ENCODE assay signal across 14 cellular contexts in the genomic region with DNA sequence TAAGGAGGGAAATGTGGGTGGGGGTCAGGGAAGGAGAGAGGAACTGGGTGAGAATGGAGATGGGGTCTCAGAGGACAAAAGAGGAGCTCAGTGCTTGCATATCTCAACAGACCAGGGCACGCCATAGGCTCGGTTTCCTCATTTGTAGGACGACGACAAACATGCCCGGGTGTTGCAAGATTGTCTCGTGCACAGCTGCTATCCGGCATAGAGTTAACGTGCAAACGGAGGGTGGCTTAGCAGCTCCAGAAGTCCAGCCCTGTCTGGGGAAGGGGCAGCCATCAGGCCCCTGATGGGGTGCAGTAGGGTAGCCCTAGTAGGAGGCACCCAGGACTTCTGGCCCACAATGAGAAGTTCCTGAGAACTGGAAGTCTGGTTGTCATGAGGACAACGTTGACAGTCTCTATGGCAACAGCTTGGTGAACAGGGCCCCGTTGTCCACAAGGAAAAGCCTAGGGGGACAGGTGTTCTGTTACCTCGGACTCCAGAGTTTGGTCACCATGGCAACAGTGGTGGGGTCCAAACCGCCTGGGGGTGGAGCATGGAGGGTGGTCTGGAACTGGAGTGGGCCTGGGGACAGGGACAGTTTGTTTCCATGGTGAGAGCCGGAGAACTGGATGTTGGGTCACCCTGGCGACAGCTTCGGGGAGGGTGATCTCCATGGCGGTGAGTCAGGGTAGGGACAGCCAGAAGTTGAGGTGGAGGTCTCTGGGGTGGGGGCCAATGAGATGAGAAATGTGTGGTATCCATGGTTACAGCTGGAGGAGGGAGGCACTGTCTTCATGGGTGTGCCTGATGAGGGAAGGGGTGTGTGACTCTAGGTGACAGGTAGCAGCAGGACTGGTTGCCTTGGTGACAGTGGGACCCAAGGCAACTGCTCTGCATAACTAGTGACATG. TPM values are rescaled to one million over a fixed set of nuclear protein-coding genes. Genes with fewer than 3 reads are reported as not detected.
A peak's percentile ranks its signal among the peaks of the same experiment; 100 is the strongest.
DNase-seq lines count a peak whose midpoint lies in the region; ATAC-seq, FAIRE-seq and TF ChIP-seq lines count a peak whose summit lies in the region.
"Had no signal": no experiment of that assay in that cellular context is flagged by ENCODE, and none has a peak within 500 bp of the region (broad histone marks: within the 10 kb centered on the region; RNA-seq: fewer than 3 reads in every experiment).

No MANE protein-coding gene starts in this region.

- POLR2A ChIA-PET in A549 (lab: Yijun Ruan, JAX) = no interaction called here
- POLR2A ChIA-PET in CD8-positive, alpha-beta T cell (lab: Charles Lee) = no interaction called here

- CTCF ChIA-PET in A549 (lab: Yijun Ruan, JAX) = no interaction called here
- CTCF ChIA-PET in CD8-positive, alpha-beta T cell (lab: Charles Lee) = no interaction called here

- DNase-seq in A549 (ENCODE audit: low read depth in 1 of 2, low spot score in 1 of 2) = peak in 1 of 2 experiments; percentile 40
- peak; percentile 70 for DNase-seq in GM23338 (ENCODE audit: low spot score)
- DNase-seq in NCI-H748 (lab: John Stamatoyannopoulos, UW; ENCODE audit: unreplicated experiment) = peak; percentile 89
- no peak for DNase-seq in activated CD8-positive, alpha-beta memory T cell treated with anti-CD3 and anti-CD28 coated beads, Interleukin-2, amount 50 U/mL, for 48 hours
- no peak for DNase-seq in CD8-positive, alpha-beta T cell
- no peak for DNase-seq in superior temporal gyrus (ENCODE audit: extremely low spot score)
- DNase-seq in upper lobe of right lung = no peak
- DNase-seq: colonic mucosa, NCI-H1436, right cardiac atrium had no signal

- no peak for FAIRE-seq in A549 (lab: Jason Lieb, UNC)
- FAIRE-seq: TTC549 had no signal

- H2AFZ ChIP-seq in GM23338 = no peak overlapping the region

- H3K4me1 ChIP-seq in A549 (no peaks in the 10 kb centered on the region), GM23338 (ENCODE audit: insufficient read depth) (peaks cover 6% of the 10 kb centered on the region; the same call in 1 of the 2 replicates), ectodermal cell (ENCODE audit: control insufficient read depth, insufficient read depth, low read length) (peaks cover 8% of the 10 kb centered on the region), upper lobe of right lung (no peaks in the 10 kb centered on the region)
- no peaks in the 10 kb centered on the region for H3K4me1 ChIP-seq in CD8-positive, alpha-beta T cell (ENCODE audit: insufficient read depth, low read length)
- H3K4me1 ChIP-seq: colonic mucosa had no signal

- peaks cover 29% of the 10 kb centered on the region for H3K36me3 Mint-ChIP-seq in GM23338 (ENCODE audit: low read depth)
- no peaks in the 10 kb centered on the region for H3K36me3 Mint-ChIP-seq in CD8-positive, alpha-beta T cell

- H3K9me2 ChIP-seq in GM23338 (ENCODE audit: insufficient read depth) = no peaks in the 10 kb centered on the region

- H4K20me1 ChIP-seq in GM23338 (replicated peaks; ENCODE audit: insufficient read depth) = no peaks in the 10 kb centered on the region; the same call in 1 of the 2 replicates

- H3K36me3 ChIP-seq in GM23338 (ENCODE audit: insufficient read depth) (no peaks in the 10 kb centered on the region), ectodermal cell (ENCODE audit: control insufficient read depth, insufficient read depth, low read length) (no peaks in the 10 kb centered on the region), upper lobe of right lung (no peaks in the 10 kb centered on the region)
- no peaks in the 10 kb centered on the region for H3K36me3 ChIP-seq in CD8-positive, alpha-beta T cell (ENCODE audit: insufficient read depth, low read length)
- H3K36me3 ChIP-seq: colonic mucosa had no signal

- no peak for TF ChIP-seq RAD21 in A549 (conservative IDR thresholded peaks at IDR 0.05 in 1 of 2, IDR thresholded peaks at IDR 0.05 in 1 of 2)

- H3K9me3 ChIP-seq in A549 (no peaks in the 10 kb centered on the region), ectodermal cell (ENCODE audit: control insufficient read depth, low read length) (no peaks in the 10 kb centered on the region), upper lobe of right lung (no peaks in the 10 kb centered on the region)
- no peaks in the 10 kb centered on the region for H3K9me3 ChIP-seq in CD8-positive, alpha-beta T cell (ENCODE audit: low read length)
- H3K9me3 ChIP-seq: colonic mucosa had no signal

- TF ChIP-seq CTCF in A549 (IDR thresholded peaks at IDR 0.05) = no peak
- TF ChIP-seq CTCF in GM23338 (conservative IDR thresholded peaks at IDR 0.05; ENCODE audit: low read depth in 2 of 2) = no peak
- TF ChIP-seq CTCF in CD8-positive, alpha-beta T cell (IDR thresholded peaks at IDR 0.05) = no peak
- TF ChIP-seq CTCF in upper lobe of right lung (IDR thresholded peaks at IDR 0.05) = no peak

- H3K79me2 ChIP-seq in GM23338 (replicated peaks; ENCODE audit: insufficient read depth) = no peaks in the 10 kb centered on the region

- peak; percentile 42 to 56; a peak in 4 of 6 replicates for ATAC-seq in A549
- no peak for ATAC-seq in GM23338
- ATAC-seq in CD8-positive, alpha-beta T cell = no peak
- no peak for ATAC-seq in upper lobe of right lung
- ATAC-seq: right cardiac atrium had no signal

- H3F3A ChIP-seq in GM23338 (replicated peaks; ENCODE audit: low read depth) = no peaks in the 10 kb centered on the region

- H3K27me3 ChIP-seq in GM23338 (ENCODE audit: insufficient read depth) (peaks cover 26% of the 10 kb centered on the region), ectodermal cell (ENCODE audit: control insufficient read depth, insufficient read depth, low read length, poor library complexity, severe bottlenecking) (peaks cover 14% of the 10 kb centered on the region), upper lobe of right lung (peaks cover 53% of the 10 kb centered on the region)
- H3K27me3 ChIP-seq in CD8-positive, alpha-beta T cell (ENCODE audit: insufficient read depth, low read length) = peaks cover 10% of the 10 kb centered on the region

- TF ChIP-seq EP300 in A549 (IDR thresholded peaks at IDR 0.05) = no peak

- H3K4me2 ChIP-seq in A549 = no peak overlapping the region
- no peak overlapping the region for H3K4me2 ChIP-seq in GM23338

- H3K4me3 ChIP-seq in A549 (no peak overlapping the region), GM23338 (no peak overlapping the region), ectodermal cell (ENCODE audit: insufficient read depth, low read depth, low read length) (no peak overlapping the region), upper lobe of right lung (no peak overlapping the region)
- no peak overlapping the region for H3K4me3 ChIP-seq in CD8-positive, alpha-beta T cell (ENCODE audit: low read depth, low read length)
- H3K4me3 ChIP-seq: colonic mucosa had no signal

- no peak for TF ChIP-seq POLR2A in A549 (IDR thresholded peaks at IDR 0.05; ENCODE audit: low read length)

- peaks cover 11% of the 10 kb centered on the region for H3K4me1 Mint-ChIP-seq in GM23338
- H3K4me1 Mint-ChIP-seq in CD8-positive, alpha-beta T cell (ENCODE audit: low read depth) = peaks cover 4% of the 10 kb centered on the region

- no peak overlapping the region for H3K27ac ChIP-seq in A549
- no peak overlapping the region for H3K27ac ChIP-seq in GM23338 (ENCODE audit: low read depth)
- peak overlapping the region; percentile 55 for H3K27ac ChIP-seq in ectodermal cell (ENCODE audit: insufficient read depth, low read depth, low read length, poor library complexity, severe bottlenecking)
- no peak overlapping the region for H3K27ac ChIP-seq in CD8-positive, alpha-beta T cell (ENCODE audit: low read depth, low read length)
- H3K27ac ChIP-seq in upper lobe of right lung = no peak overlapping the region
- H3K27ac ChIP-seq: colonic mucosa had no signal

- WGBS in A549 (ENCODE audit: missing lambda C conversion rate) = 18% methylated on average over 17 of the region's 17 CpGs
- 86 to 87% methylated on average over 17 of the region's 17 CpGs for WGBS in ectodermal cell, 2 experiments

- intact Hi-C loops in CD8-positive, alpha-beta T cell (cut with DNase I, micrococcal nuclease) = no loop called here
- intact Hi-C loops in upper lobe of right lung (cut with DNase I) = no loop called here

- H3K4me3 Mint-ChIP-seq in GM23338 = no peak overlapping the region; the same call in 2 of the 3 replicates
- H3K4me3 Mint-ChIP-seq in CD8-positive, alpha-beta T cell = no peak overlapping the region

- peaks cover 7% of the 10 kb centered on the region for H3K9me3 Mint-ChIP-seq in GM23338
- H3K9me3 Mint-ChIP-seq in CD8-positive, alpha-beta T cell = no peaks in the 10 kb centered on the region

- H3K27me3 Mint-ChIP-seq in GM23338 (ENCODE audit: insufficient read depth, low read depth, poor library complexity) = peaks cover 20% of the 10 kb centered on the region
- peaks cover 51% of the 10 kb centered on the region for H3K27me3 Mint-ChIP-seq in CD8-positive, alpha-beta T cell (ENCODE audit: low read depth)

- no peak overlapping the region for H3K27ac Mint-ChIP-seq in GM23338
- no peak overlapping the region for H3K27ac Mint-ChIP-seq in CD8-positive, alpha-beta T cell

RNA-seq across cellular contexts. Expression of a gene that starts 16.8 kb away (rescaled TPM):
- polyA plus RNA-seq in A549 (2011; rRNA removed) (0.45 and 0.62 TPM in 2 replicates), A549 (2017; fragmentation: RNase III; extraction: RNeasy Plus Mini Kit Qiagen cat#74134 plus additional on column Dnase treatment) (0.54 to 0.88 TPM (median 0.65 TPM) in 3 replicates), GM23338 (2016; fragmentation: Nextera tagmentation; extraction: Ambion mirVana) (4.2 and 4.4 TPM in 2 replicates)
- polyA plus RNA-seq in A549 (2012; cell fraction: cytosol; rRNA removed) = 0.46 and 0.57 TPM in 2 replicates
- 1.9 and 2.0 TPM in 2 replicates for polyA plus RNA-seq in A549 (2012; cell fraction: nucleus; rRNA removed)
- 0.58 TPM in 2 replicates for polyA minus RNA-seq in A549 (2011; rRNA and poly(A)+ RNA removed)
- total RNA-seq in GM23338 (2014; rRNA removed; shearing (Covaris generic)) = 2.6 and 3.9 TPM in 2 replicates
- 8.0 TPM for polyA plus RNA-seq in ectodermal cell (2013, experiment 1 of 4)
- polyA plus RNA-seq in ectodermal cell (2013, experiment 2 of 4) = 6.2 TPM
- 8.7 TPM for polyA plus RNA-seq in ectodermal cell (2013, experiment 3 of 4)
- 8.7 TPM for polyA plus RNA-seq in ectodermal cell (2013, experiment 4 of 4)
- total RNA-seq in CD8-positive, alpha-beta T cell = not detected
- 1.4 TPM for total RNA-seq in upper lobe of right lung
- total RNA-seq: OCI-LY7 had no signal

RNA-seq across cellular contexts. Expression of a gene that starts 44.6 kb away (rescaled TPM):
- polyA plus RNA-seq in A549 (2011; rRNA removed) (0.03 and 0.05 TPM in 2 replicates), A549 (2017; fragmentation: RNase III; extraction: RNeasy Plus Mini Kit Qiagen cat#74134 plus additional on column Dnase treatment) (0.01 to 0.03 TPM in 2 of 3 replicates, not detected in the other), GM23338 (2016; fragmentation: Nextera tagmentation; extraction: Ambion mirVana) (1.8 and 2.2 TPM in 2 replicates)
- 0.03 TPM in 2 replicates for polyA plus RNA-seq in A549 (2012; cell fraction: cytosol; rRNA removed)
- polyA plus RNA-seq in A549 (2012; cell fraction: nucleus; rRNA removed) = 0.02 and 0.04 TPM in 2 replicates
- 0.15 and 0.74 TPM in 2 replicates for polyA minus RNA-seq in A549 (2011; rRNA and poly(A)+ RNA removed)
- total RNA-seq in GM23338 (2014; rRNA removed; shearing (Covaris generic)) = 8.0 and 9.4 TPM in 2 replicates
- polyA plus RNA-seq in ectodermal cell (2013, experiment 1 of 4) = 16.0 TPM
- polyA plus RNA-seq in ectodermal cell (2013, experiment 2 of 4) = 17.3 TPM
- 11.9 TPM for polyA plus RNA-seq in ectodermal cell (2013, experiment 3 of 4)
- polyA plus RNA-seq in ectodermal cell (2013, experiment 4 of 4) = 16.5 TPM
- not detected for total RNA-seq in CD8-positive, alpha-beta T cell
- not detected for total RNA-seq in upper lobe of right lung
- total RNA-seq: OCI-LY7, right cardiac atrium had no signal
- polyA plus RNA-seq: BJ, right cardiac atrium had no signal

RNA-seq across cellular contexts. Expression of a gene that starts 53.1 kb away (rescaled TPM):
- polyA plus RNA-seq in A549 (2011; rRNA removed) (19.3 and 20.0 TPM in 2 replicates), A549 (2017; fragmentation: RNase III; extraction: RNeasy Plus Mini Kit Qiagen cat#74134 plus additional on column Dnase treatment) (24.1 to 24.8 TPM (median 24.6 TPM) in 3 replicates), GM23338 (2016; fragmentation: Nextera tagmentation; extraction: Ambion mirVana) (25.7 and 27.6 TPM in 2 replicates)
- 28.1 and 30.6 TPM in 2 replicates for polyA plus RNA-seq in A549 (2012; cell fraction: cytosol; rRNA removed)
- polyA plus RNA-seq in A549 (2012; cell fraction: nucleus; rRNA removed) = 30.0 and 32.7 TPM in 2 replicates
- polyA minus RNA-seq in A549 (2011; rRNA and poly(A)+ RNA removed) = 13.2 and 16.3 TPM in 2 replicates
- total RNA-seq in GM23338 (2014; rRNA removed; shearing (Covaris generic)) = 14.4 and 14.6 TPM in 2 replicates
- polyA plus RNA-seq in ectodermal cell (2013, experiment 1 of 4) = 12.8 TPM
- polyA plus RNA-seq in ectodermal cell (2013, experiment 2 of 4) = 9.9 TPM
- 7.7 TPM for polyA plus RNA-seq in ectodermal cell (2013, experiment 3 of 4)
- 9.3 TPM for polyA plus RNA-seq in ectodermal cell (2013, experiment 4 of 4)
- total RNA-seq in CD8-positive, alpha-beta T cell = 10 to 100 TPM in 1 of 2 experiments, 1 to 10 TPM in 1; 9.5 to 12.5 TPM
- total RNA-seq in upper lobe of right lung = 12.6 TPM

Comparison
In these comparisons a context has a peak if more than half of its experiments do, and no peak if none do; other contexts are left out.
1. ATAC-seq: peak in A549 (2 of 2); none in GM23338 (single experiment), CD8-positive, alpha-beta T cell (single experiment) and upper lobe of right lung (single experiment).
2. DNase-seq: peak in GM23338 (single experiment) and NCI-H748 (single experiment); none in activated CD8-positive, alpha-beta memory T cell treated with anti-CD3 and anti-CD28 coated beads, Interleukin-2, amount 50 U/mL, for 48 hours (single experiment), CD8-positive, alpha-beta T cell (0 of 7), superior temporal gyrus (single experiment) and upper lobe of right lung (single experiment).